8 cellular contexts compared by ENCODE assay signal in genomic region chr3:170221924-170222646, GRCh38. TPM values are rescaled to one million over a fixed set of nuclear protein-coding genes. Genes with fewer than 3 reads are reported as not detected.
DNase-seq lines count a peak whose midpoint lies in the region; ATAC-seq and TF ChIP-seq lines count a peak whose summit lies in the region.

PRKCI (plus strand) TSS chr3:170222424; CDS start chr3:170222670, 246 bp downstream.

- in situ Hi-C loops in Panc1 (cut with HindIII; ENCODE audit: low pct_unique_long_range_greater_than_20kb, low sequenced_read_pairs) = no loop called here

- WGBS in esophagus, 2 donors = 0% methylated on average over 44 to 60 of the region's 60 CpGs

- peak within 1 kb of the TSS; percentile 88 for H3K4me3 Mint-ChIP-seq in activated T-cell treated with anti-CD3 and anti-CD28 coated beads, Interleukin-2, amount 50 U/mL, for 4 hours

- intact Hi-C loops in Panc1 (cut with micrococcal nuclease; ENCODE audit: unreplicated experiment) = no loop called here

- H3K4me3 ChIP-seq in Jurkat, Clone E6-1 (ENCODE audit: low read length) = peak within 1 kb of the TSS; percentile 63
- H3K4me3 ChIP-seq in Panc1 (ENCODE audit: low read depth in 2 of 2, low read length in 2 of 2) = peak within 1 kb of the TSS; percentile 67 to 95
- peak within 1 kb of the TSS; percentile 81 to 82 for H3K4me3 ChIP-seq in esophagus (ENCODE audit: low read depth in 1 of 2, low read length in 2 of 2)
- H3K4me3 ChIP-seq in mucosa of stomach (ENCODE audit: low read length) = peak within 1 kb of the TSS; percentile 82

- H3K9me3 ChIP-seq in Panc1 (ENCODE audit: control insufficient read depth, insufficient read depth, low read depth, low read length) (no peaks in the 10 kb centered on the region), esophagus (ENCODE audit: control insufficient read depth in 2 of 2, insufficient read depth in 1 of 2, low read depth in 1 of 2, low read length in 1 of 2) (no peaks in the 10 kb centered on the region), mucosa of stomach (ENCODE audit: control insufficient read depth, low read length) (no peaks in the 10 kb centered on the region)

- H3K4me1 ChIP-seq in Panc1 (ENCODE audit: control insufficient read depth, insufficient read depth, low read length) (no peaks in the 10 kb centered on the region; the same call in 1 of the 2 replicates), esophagus (ENCODE audit: control insufficient read depth in 2 of 2, insufficient read depth in 2 of 2, low read length in 1 of 2) (no peaks in the 10 kb centered on the region), mucosa of stomach (ENCODE audit: control insufficient read depth, insufficient read depth, low read length) (peaks cover 5% of the 10 kb centered on the region)

- TF ChIP-seq CTCF in Panc1 (IDR thresholded peaks at IDR 0.05) = no peak

- no peaks in the 10 kb centered on the region for H3K36me3 Mint-ChIP-seq in activated T-cell treated with anti-CD3 and anti-CD28 coated beads, Interleukin-2, amount 50 U/mL, for 4 hours (ENCODE audit: insufficient read depth)

- CTCF ChIA-PET in Panc1 (lab: Charles Lee) = no interaction called here

- no TSS peak for BruUV-seq in Panc1 (replicated peaks; lab: Mats Ljungman, UMichigan)

- H3K27ac ChIP-seq in Panc1 (ENCODE audit: low read length) (peak within 1 kb of the TSS; percentile 98), esophagus (ENCODE audit: low read depth in 2 of 2, low read length in 1 of 2) (peak within 1 kb of the TSS; percentile 82 to 88)

- no peaks in the 10 kb centered on the region for H3K36me3 ChIP-seq in Panc1 (ENCODE audit: control insufficient read depth, insufficient read depth, low read length)
- no peaks in the 10 kb centered on the region for H3K36me3 ChIP-seq in esophagus (ENCODE audit: control insufficient read depth in 2 of 2, insufficient read depth in 2 of 2, low read length in 1 of 2)
- no peaks in the 10 kb centered on the region for H3K36me3 ChIP-seq in mucosa of stomach (ENCODE audit: control insufficient read depth, insufficient read depth, low read length)

- peak within 1 kb of the TSS; percentile 82 for H3K9ac ChIP-seq in mucosa of stomach (ENCODE audit: low read length)

- H3K27me3 ChIP-seq in Panc1 (ENCODE audit: control insufficient read depth, insufficient read depth, low read length) (no peaks in the 10 kb centered on the region), esophagus (ENCODE audit: control insufficient read depth in 1 of 2, insufficient read depth in 2 of 2, low read length in 2 of 2) (no peaks in the 10 kb centered on the region), mucosa of stomach (ENCODE audit: control insufficient read depth, insufficient read depth, low read length) (no peaks in the 10 kb centered on the region)

- no peaks in the 10 kb centered on the region for H3K27me3 Mint-ChIP-seq in activated T-cell treated with anti-CD3 and anti-CD28 coated beads, Interleukin-2, amount 50 U/mL, for 4 hours (ENCODE audit: low read depth)

- peaks cover 31% of the 10 kb centered on the region for H3K4me1 Mint-ChIP-seq in activated T-cell treated with anti-CD3 and anti-CD28 coated beads, Interleukin-2, amount 50 U/mL, for 4 hours (ENCODE audit: low read depth)

- ATAC-seq in GM21576 (IDR thresholded peaks at IDR 0.05; ENCODE audit: unreplicated experiment) (peak; percentile 96), Panc1 (peak; percentile 99)
- peak; percentile 96 to 97 for ATAC-seq in activated T-cell treated with anti-CD3 and anti-CD28 coated beads, Interleukin-2, amount 50 U/mL, for 4 hours

- POLR2A ChIA-PET in Panc1 (lab: Charles Lee) = interaction anchor here (0.8 kb wide), 1 partner anchor 135 kb away, joined by 3 read pairs; the partner anchor contains the start of gene SKIL

- no peaks in the 10 kb centered on the region for H3K9me3 Mint-ChIP-seq in activated T-cell treated with anti-CD3 and anti-CD28 coated beads, Interleukin-2, amount 50 U/mL, for 4 hours

- DNase-seq in DMS153 (lab: John Stamatoyannopoulos, UW) (peak; percentile 90), Panc1 (ENCODE audit: low read depth, low spot score) (peak; percentile 91)
- DNase-seq in Jurkat, Clone E6-1 (ENCODE audit: low read depth, low spot score) = peak; percentile 92
- peak; percentile 81 for DNase-seq in activated T-cell treated with anti-CD3 and anti-CD28 coated beads, Interleukin-2, amount 50 U/mL, for 4 hours
- peak; percentile 58 to 62 for DNase-seq in stimulated activated CD8-positive, alpha-beta memory T cell treated with anti-CD3 and anti-CD28 coated beads, Interleukin-7, amount 100 ng/mL, for 1 hour (ENCODE audit: low read depth in 2 of 2)

RNA-seq across cellular contexts. Expression of gene PRKCI, which starts in this region (rescaled TPM):
- 10.7 TPM for polyA plus RNA-seq in Jurkat, Clone E6-1 (2012; ENCODE audit: insufficient read depth, insufficient read length)
- total RNA-seq in Panc1 (2021; ENCODE audit: unreplicated experiment) = 43.7 TPM
- 17.7 TPM for polyA plus RNA-seq in Panc1 (2012; ENCODE audit: insufficient read length)
- total RNA-seq in activated T-cell treated with anti-CD3 and anti-CD28 coated beads, Interleukin-2, amount 50 U/mL, for 4 hours = 10 to 100 TPM; 15.8 to 18.4 (median 17.3) TPM
- polyA plus RNA-seq in esophagus = 10 to 100 TPM; 12.9 to 15.1 TPM

Comparison
In these comparisons a context has a peak if more than half of its experiments do, and no peak if none do; other contexts are left out.
1. Peak in every context shown above with its lines: DNase-seq, ATAC-seq, H3K4me3 ChIP-seq and H3K27ac ChIP-seq.